Comparison of ENCODE assay signal across 9 cellular contexts in the genomic region with DNA sequence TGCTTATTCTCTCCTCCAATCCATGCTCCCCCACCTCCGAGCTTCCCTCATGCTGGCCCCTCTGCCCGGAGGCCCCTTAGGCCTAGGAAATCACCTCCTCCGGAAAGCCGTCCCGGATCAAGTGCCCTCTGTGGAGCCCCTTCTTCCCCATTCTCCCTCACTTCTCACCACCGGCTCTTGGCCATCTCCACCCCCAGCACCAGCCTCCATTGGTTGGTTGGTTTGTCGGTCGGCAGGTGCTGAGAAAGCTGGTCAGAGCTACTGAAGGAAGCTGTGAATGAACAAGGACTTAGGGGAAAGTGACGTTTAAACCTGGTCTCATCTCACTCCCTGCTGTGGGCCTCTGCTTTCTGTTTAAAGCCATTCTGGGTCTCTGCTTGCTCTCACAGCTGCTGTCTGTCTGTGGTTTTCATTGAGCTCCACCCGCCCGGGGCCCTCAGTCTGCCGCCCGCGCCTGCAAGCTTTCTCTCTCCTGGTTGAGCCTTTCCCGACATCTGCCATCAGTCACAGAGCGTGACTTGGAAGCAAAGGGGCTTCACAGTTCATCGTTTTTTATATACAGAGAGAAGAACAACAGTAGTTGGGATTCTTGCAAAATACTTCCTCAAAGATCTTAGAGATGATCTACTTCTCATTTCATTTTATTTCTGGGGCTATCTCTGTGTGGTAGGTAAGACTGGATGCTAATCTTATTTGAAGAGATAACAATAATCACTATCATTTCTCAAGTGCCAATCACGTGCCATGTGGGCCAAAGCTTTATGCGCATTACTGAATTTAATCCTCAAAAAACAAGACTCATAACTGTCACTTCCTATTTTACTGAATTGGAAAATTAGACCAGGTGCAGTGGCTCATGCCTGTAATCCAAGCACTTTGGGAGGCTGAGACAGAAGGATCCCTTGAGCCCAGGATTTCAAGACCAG.
DNase-seq lines count a peak whose midpoint lies in the region; ATAC-seq, FAIRE-seq and TF ChIP-seq lines count a peak whose summit lies in the region.
"Had no signal": no experiment of that assay in that cellular context is flagged by ENCODE, and none has a peak within 500 bp of the region (broad histone marks: within the 10 kb centered on the region; RNA-seq: fewer than 3 reads in every experiment).

No MANE protein-coding gene starts in this region.

- H2BK120ac ChIP-seq in H9 (ENCODE audit: low read depth, low read length, poor library complexity, severe bottlenecking): no peak overlapping the region

- WGBS in H9 (ENCODE audit: extremely low coverage, insufficient read length, low lambda C conversion rate): no CpG with 5 or more reads among the region's 19 CpGs

- H2BK12ac ChIP-seq in H9 (ENCODE audit: insufficient read length, low read depth, low read length): no peak overlapping the region

- no peak overlapping the region for H3T11ph ChIP-seq in H9 (ENCODE audit: low read length)

- H2AK5ac ChIP-seq in H9 (ENCODE audit: insufficient read length, low read length): no peak overlapping the region

- no peak overlapping the region for H3K27ac ChIP-seq in left lung
- H3K27ac ChIP-seq in substantia nigra (ENCODE audit: low read depth, low read length, poor library complexity, severe bottlenecking): peak overlapping the region; percentile 33
- no peak overlapping the region for H3K27ac ChIP-seq in H9 (ENCODE audit: insufficient read length, low read depth, low read length)

- peak; percentile 21 for DNase-seq in DMS153 (lab: John Stamatoyannopoulos, UW)
- DNase-seq in NCI-H187 treated with DMSO at 0.1 percent for 48 hours (lab: John Stamatoyannopoulos, UW): peak; percentile 93
- DNase-seq in activated T-cell treated with anti-CD3 and anti-CD28 coated beads for 4 hours: peak; percentile 41
- DNase-seq in left lung: no peak
- peak in 12 of 49 donors; percentile 15 to 53 (median 25) for DNase-seq in substantia nigra (lab: John Stamatoyannopoulos, UW)
- no peak for DNase-seq in H9
- DNase-seq in RCC 7860 (ENCODE audit: low spot score): no peak

- no peak overlapping the region for H3K4me2 ChIP-seq in H9 (ENCODE audit: insufficient read depth, insufficient read length, low read length)

- peaks cover 11 to 19% of the 10 kb centered on the region in 2 donors for H3K4me1 ChIP-seq in left lung
- peaks cover 10% of the 10 kb centered on the region; the same call in 1 of the 2 replicates for H3K4me1 ChIP-seq in H9 (ENCODE audit: insufficient read depth, low read length)

- H3K27me3 ChIP-seq in left lung (no peaks in the 10 kb centered on the region), H9 (ENCODE audit: insufficient read depth, low read length) (no peaks in the 10 kb centered on the region)

- no peak overlapping the region for H3K9ac ChIP-seq in H9 (ENCODE audit: extremely low read depth, insufficient read length, low read length)

- H3K9me3 Mint-ChIP-seq in H9: no peaks in the 10 kb centered on the region

- H3K4ac ChIP-seq in H9 (ENCODE audit: low read depth, low read length): no peak overlapping the region

- TF ChIP-seq CTCF in left lung (IDR thresholded peaks at IDR 0.05) (no peak), H9 (conservative IDR thresholded peaks at IDR 0.05) (no peak)

- H2AFZ ChIP-seq in H9 (ENCODE audit: low read length): no peak overlapping the region

- H3K36me3 ChIP-seq in left lung: no peaks in the 10 kb centered on the region

- no peak overlapping the region for H3K18ac ChIP-seq in H9 (ENCODE audit: insufficient read length, low read depth, low read length)

- H3K27me3 Mint-ChIP-seq in H9 (ENCODE audit: low read depth): peaks cover 4% of the 10 kb centered on the region

- ATAC-seq in GM21619 (IDR thresholded peaks at IDR 0.05; ENCODE audit: unreplicated experiment): peak; percentile 76
- ATAC-seq in left lung: peak; percentile 13
- ATAC-seq: right cardiac atrium had no signal

- FAIRE-seq in RCC 7860 (lab: Jason Lieb, UNC): no peak

- no peaks in the 10 kb centered on the region for H3K9me3 ChIP-seq in left lung
- no peaks in the 10 kb centered on the region for H3K9me3 ChIP-seq in H9 (ENCODE audit: control insufficient read depth, low read depth, low read length)

- H3K79me2 ChIP-seq in H9 (ENCODE audit: insufficient read depth, low read length): no peaks in the 10 kb centered on the region

- H4K8ac ChIP-seq in H9 (replicated peaks; ENCODE audit: insufficient read length, low read depth, low read length): no peak overlapping the region

- no peak overlapping the region for H2BK20ac ChIP-seq in H9 (ENCODE audit: low read depth, low read length, poor library complexity, severe bottlenecking)

- no peaks in the 10 kb centered on the region for H3K23me2 ChIP-seq in H9 (ENCODE audit: insufficient read length, low read depth, low read length, poor library complexity, severe bottlenecking)

- no peak overlapping the region for H2BK5ac ChIP-seq in H9 (ENCODE audit: insufficient read length, low read length)

- no peak overlapping the region for H3K4me3 Mint-ChIP-seq in H9

- H3K27ac Mint-ChIP-seq in H9: peak overlapping the region in 1 of 3 experiments; percentile 60; a peak in 3 of 7 replicates

- no peak overlapping the region for H3K4me3 ChIP-seq in left lung

- no peaks in the 10 kb centered on the region for H3K36me3 Mint-ChIP-seq in H9 (ENCODE audit: insufficient read depth in 1 of 3, low read depth in 3 of 3)

- no peaks in the 10 kb centered on the region for H3K79me1 ChIP-seq in H9 (ENCODE audit: insufficient read depth, low read depth, low read length, poor library complexity, severe bottlenecking)

- no peak overlapping the region for H4K91ac ChIP-seq in H9 (ENCODE audit: insufficient read length, low read depth, low read length)

- H4K20me1 ChIP-seq in H9 (ENCODE audit: control insufficient read depth, insufficient read depth, insufficient read length): no peaks in the 10 kb centered on the region

- H3K23ac ChIP-seq in H9 (ENCODE audit: insufficient read length, low read depth, low read length): no peak overlapping the region

- H2BK15ac ChIP-seq in H9 (ENCODE audit: low read depth, low read length): no peak overlapping the region

- intact Hi-C loops in left lung (cut with DNase I): no loop called here

- H3K14ac ChIP-seq in H9 (ENCODE audit: insufficient read depth, low read length): no peak overlapping the region

- H3K4me1 Mint-ChIP-seq in H9: peaks cover 62 to 70% of the 10 kb centered on the region in 2 experiments

- H3K56ac ChIP-seq in H9 (ENCODE audit: insufficient read length, low read depth, low read length): no peak overlapping the region

- H4K5ac ChIP-seq in H9 (ENCODE audit: insufficient read length, low read depth, low read length): no peak overlapping the region

Comparison
In these comparisons a context has a peak if more than half of its experiments do, and no peak if none do; other contexts are left out.
1. DNase-seq: peak in DMS153 (single experiment), NCI-H187 treated with DMSO at 0.1 percent for 48 hours (single experiment) and activated T-cell treated with anti-CD3 and anti-CD28 coated beads for 4 hours (single experiment); none in left lung (0 of 2), H9 (single experiment) and RCC 7860 (single experiment).